In genomic region chr5:173711466-173711865, GRCh38 we compare ENCODE assay signal across 18 cellular contexts.
DNase-seq lines count a peak whose midpoint lies in the region; ATAC-seq, FAIRE-seq and TF ChIP-seq lines count a peak whose summit lies in the region.
"Had no signal": no experiment of that assay in that cellular context is flagged by ENCODE, and none has a peak within 500 bp of the region (broad histone marks: within the 10 kb centered on the region; RNA-seq: fewer than 3 reads in every experiment).

No MANE protein-coding gene starts in this region.

- H3K27me3 ChIP-seq in Karpas-422 (ENCODE audit: low read length) (no peaks in the 10 kb centered on the region), K562 (ENCODE audit: control insufficient read depth in 2 of 2, insufficient read depth in 2 of 2, low read length in 2 of 2) (no peaks in the 10 kb centered on the region; a peak in 1 of 5 replicates), endodermal cell (ENCODE audit: control insufficient read depth, insufficient read depth, low read length, poor library complexity, severe bottlenecking) (no peaks in the 10 kb centered on the region)
- no peaks in the 10 kb centered on the region for H3K27me3 ChIP-seq in CD4-positive, alpha-beta T cell (ENCODE audit: control insufficient read depth, insufficient read depth, low read length)

- POLR2A ChIA-PET in K562 (lab: Yijun Ruan, JAX): no interaction called here
- POLR2A ChIA-PET in CD4-positive, alpha-beta T cell (lab: Charles Lee): no interaction called here

- H3K4me1 Mint-ChIP-seq in glutamatergic neuron (ENCODE audit: low read depth, unreplicated experiment) (peaks cover 50% of the 10 kb centered on the region), endodermal cell (peaks cover 6% of the 10 kb centered on the region)
- no peaks in the 10 kb centered on the region for H3K4me1 Mint-ChIP-seq in CD4-positive, alpha-beta T cell (ENCODE audit: low read depth)

- H4K20me1 ChIP-seq in Karpas-422 (ENCODE audit: insufficient read depth, low read depth, low read length) (no peaks in the 10 kb centered on the region), K562 (replicated peaks; ENCODE audit: control insufficient read depth, insufficient read depth, low read length) (no peaks in the 10 kb centered on the region)

- in situ Hi-C loops in K562 (cut with MboI): no loop called here

- no peak for ATAC-seq in K562
- no peak for ATAC-seq in CD4-positive, alpha-beta T cell (ENCODE audit: poor library complexity)
- ATAC-seq: CD8-positive, alpha-beta T cell; GM12878; HCT116 had no signal

- WGBS in K562 (ENCODE audit: insufficient coverage, low coverage, missing lambda C conversion rate): 20% methylated on average over 2 of the region's 2 CpGs
- 88 to 94% methylated on average over 2 of the region's 2 CpGs for WGBS in endodermal cell (ENCODE audit: insufficient coverage in 1 of 2, insufficient read length in 1 of 2), 2 experiments

- H3K4me3 Mint-ChIP-seq in glutamatergic neuron (ENCODE audit: unreplicated experiment) (peak overlapping the region; percentile 9), endodermal cell (no peak overlapping the region)
- no peak overlapping the region for H3K4me3 Mint-ChIP-seq in CD4-positive, alpha-beta T cell
- H3K4me3 Mint-ChIP-seq: CD8-positive, alpha-beta T cell; H9; HFFc6 had no signal

- no peaks in the 10 kb centered on the region for H3K9me1 ChIP-seq in K562 (ENCODE audit: control insufficient read depth, insufficient read depth, low read length)

- H3K4me1 ChIP-seq in Karpas-422 (ENCODE audit: low read length) (peaks cover 99% of the 10 kb centered on the region), K562 (replicated peaks in 1 of 2; ENCODE audit: control insufficient read depth in 2 of 2, insufficient read depth in 2 of 2, low read length in 2 of 2) (peaks cover 5 to 19% of the 10 kb centered on the region in 2 experiments; a peak in 4 of 5 replicates), endodermal cell (ENCODE audit: control insufficient read depth, insufficient read depth, low read length) (no peaks in the 10 kb centered on the region)
- H3K4me1 ChIP-seq: Caco-2 had no signal

- BruUV-seq in K562 (replicated peaks; lab: Mats Ljungman, UMichigan): no TSS peak

- H3K27ac Mint-ChIP-seq in glutamatergic neuron (ENCODE audit: unreplicated experiment) (no peak overlapping the region), endodermal cell (no peak overlapping the region)
- H3K27ac Mint-ChIP-seq in CD4-positive, alpha-beta T cell: no peak overlapping the region
- H3K27ac Mint-ChIP-seq: CD8-positive, alpha-beta T cell; HFFc6 had no signal

- no peak for TF ChIP-seq EP300 in K562 (IDR thresholded peaks at IDR 0.05; ENCODE audit: low read length)

- peak overlapping the region; percentile 39 for H3K4me2 ChIP-seq in Karpas-422 (ENCODE audit: low read depth, low read length, poor library complexity, severe bottlenecking)
- no peak overlapping the region for H3K4me2 ChIP-seq in K562 (ENCODE audit: insufficient read depth, low read length)

- peaks cover 19% of the 10 kb centered on the region; the same call in 1 of the 2 replicates for H3K79me2 ChIP-seq in Karpas-422 (ENCODE audit: low read length)
- no peaks in the 10 kb centered on the region for H3K79me2 ChIP-seq in K562 (ENCODE audit: control insufficient read depth, insufficient read depth, low read length)

- no peak for FAIRE-seq in K562 (lab: Jason Lieb, UNC)
- FAIRE-seq: GM12878, GM19239 had no signal

- H3K36me3 Mint-ChIP-seq in glutamatergic neuron (ENCODE audit: unreplicated experiment) (no peaks in the 10 kb centered on the region), endodermal cell (ENCODE audit: low read depth) (peaks cover 16% of the 10 kb centered on the region)
- no peaks in the 10 kb centered on the region for H3K36me3 Mint-ChIP-seq in CD4-positive, alpha-beta T cell (ENCODE audit: low read depth)
- H3K36me3 Mint-ChIP-seq: CD8-positive, alpha-beta T cell had no signal

- intact Hi-C loops in K562 (cut with micrococcal nuclease): no loop called here
- intact Hi-C loops in CD4-positive, alpha-beta T cell (cut with DNase I, micrococcal nuclease): no loop called here

- H3K36me3 ChIP-seq in Karpas-422 (ENCODE audit: insufficient read depth, low read length) (0 out of 2 replicates have a peak, but pooled peaks cover 4% of the 10 kb centered on the region), K562 (ENCODE audit: control insufficient read depth, insufficient read depth, low read length) (no peaks in the 10 kb centered on the region), endodermal cell (ENCODE audit: control insufficient read depth, insufficient read depth, low read length) (no peaks in the 10 kb centered on the region)

- H3K27ac ChIP-seq in Karpas-422 (ENCODE audit: low read length) (peak overlapping the region; percentile 97), K562 (ENCODE audit: extremely low read depth, low read depth, low read length) (no peak overlapping the region), endodermal cell (ENCODE audit: low read depth, low read length) (no peak overlapping the region)
- H3K27ac ChIP-seq in CD4-positive, alpha-beta T cell (ENCODE audit: low read depth, low read length): no peak overlapping the region
- H3K27ac ChIP-seq: GM23248 had no signal

- H3K4me3 ChIP-seq in Karpas-422 (ENCODE audit: low read length): no peak overlapping the region; the same call in 1 of the 2 replicates
- no peak overlapping the region for H3K4me3 ChIP-seq in K562
- H3K4me3 ChIP-seq in endodermal cell (ENCODE audit: low read length): no peak overlapping the region
- H3K4me3 ChIP-seq: GM12878, GM23248 had no signal

- no peak for TF ChIP-seq POLR2A in K562 (conservative IDR thresholded peaks at IDR 0.05)

- no peaks in the 10 kb centered on the region for H3K9me3 ChIP-seq in Karpas-422 (ENCODE audit: low read length)
- H3K9me3 ChIP-seq in K562 (replicated peaks; ENCODE audit: control insufficient read depth, insufficient read depth, low read depth, low read length): no peaks in the 10 kb centered on the region
- no peaks in the 10 kb centered on the region for H3K9me3 ChIP-seq in endodermal cell (ENCODE audit: control insufficient read depth, low read length)
- H3K9me3 ChIP-seq in CD4-positive, alpha-beta T cell (ENCODE audit: control insufficient read depth, low read length): no peaks in the 10 kb centered on the region
- H3K9me3 ChIP-seq: Caco-2 had no signal

- H3K9ac ChIP-seq in Karpas-422 (ENCODE audit: low read length) (peak overlapping the region; percentile 14; the same call in 1 of the 2 replicates), K562 (ENCODE audit: insufficient read depth in 1 of 2, low read depth in 2 of 2, low read length in 2 of 2) (no peak overlapping the region), endodermal cell (ENCODE audit: extremely low read depth, low read length, poor library complexity, severe bottlenecking) (no peak overlapping the region)
- H3K9ac ChIP-seq: GM23248 had no signal

- H3K27me3 Mint-ChIP-seq in glutamatergic neuron (ENCODE audit: unreplicated experiment): peaks cover 9% of the 10 kb centered on the region
- no peaks in the 10 kb centered on the region for H3K27me3 Mint-ChIP-seq in endodermal cell (ENCODE audit: insufficient read depth)
- no peaks in the 10 kb centered on the region for H3K27me3 Mint-ChIP-seq in CD4-positive, alpha-beta T cell

- TF ChIP-seq RAD21 in K562 (CRISPR knock-in tag; conservative IDR thresholded peaks at IDR 0.05 in 1 of 2, IDR thresholded peaks at IDR 0.05 in 1 of 2): no peak

- no peaks in the 10 kb centered on the region for H3K9me2 ChIP-seq in Karpas-422 (replicated peaks; ENCODE audit: insufficient read depth, low read length)

- H2AFZ ChIP-seq in Karpas-422 (ENCODE audit: low read length) (no peak overlapping the region), K562 (ENCODE audit: low read depth, low read length) (no peak overlapping the region)

- H3K9me3 Mint-ChIP-seq in glutamatergic neuron (ENCODE audit: unreplicated experiment): peaks cover 5% of the 10 kb centered on the region
- H3K9me3 Mint-ChIP-seq in endodermal cell: no peaks in the 10 kb centered on the region
- H3K9me3 Mint-ChIP-seq in CD4-positive, alpha-beta T cell: no peaks in the 10 kb centered on the region
- H3K9me3 Mint-ChIP-seq: CD8-positive, alpha-beta T cell; H9; HFFc6 had no signal

- DNase-seq in Karpas-422 (no peak), K562 (ENCODE audit: extremely low read depth in 1 of 4, low spot score in 3 of 4) (no peak), glutamatergic neuron (no peak), endodermal cell (no peak), NCI-H510A (lab: John Stamatoyannopoulos, UW) (no peak)
- no peak for DNase-seq in CD4-positive, alpha-beta T cell
- DNase-seq: C1 segment of cervical spinal cord; Caco-2; CD8-positive, alpha-beta T cell; DMS79; EL; GDM1; GM23248; H9; HFFc6 had no signal

- CTCF ChIA-PET in K562 (lab: Yijun Ruan, JAX; ENCODE audit: low intra/inter-chr PET ratio): no interaction called here
- CTCF ChIA-PET in CD4-positive, alpha-beta T cell (lab: Charles Lee): no interaction called here

- TF ChIP-seq CTCF in K562 (IDR thresholded peaks at IDR 0.05 in 2 of 3, conservative IDR thresholded peaks at IDR 0.05 in 1 of 3; ENCODE audit: insufficient read depth in 2 of 3, low read depth in 1 of 3, low read length in 3 of 3): no peak
- TF ChIP-seq CTCF in glutamatergic neuron (IDR thresholded peaks at IDR 0.05; ENCODE audit: partially characterized antibody, unreplicated experiment): no peak
- no peak for TF ChIP-seq CTCF in endodermal cell (conservative IDR thresholded peaks at IDR 0.05)
- TF ChIP-seq CTCF in CD4-positive, alpha-beta T cell (IDR thresholded peaks at IDR 0.05): no peak

TF ChIP-seq in K562, 482 proteins besides CTCF, POLR2A, EP300 and RAD21 (continues in another document):
- TF ChIP-seq EHMT2 (IDR thresholded peaks at IDR 0.05) (peak; percentile 90), ZBTB2 (IDR thresholded peaks at IDR 0.05) (no peak), ZNF197 (CRISPR knock-in tag; IDR thresholded peaks at IDR 0.05; ENCODE audit: low read depth) (no peak)
